Comparison of ENCODE assay signal across 19 cellular contexts in the genomic region with DNA sequence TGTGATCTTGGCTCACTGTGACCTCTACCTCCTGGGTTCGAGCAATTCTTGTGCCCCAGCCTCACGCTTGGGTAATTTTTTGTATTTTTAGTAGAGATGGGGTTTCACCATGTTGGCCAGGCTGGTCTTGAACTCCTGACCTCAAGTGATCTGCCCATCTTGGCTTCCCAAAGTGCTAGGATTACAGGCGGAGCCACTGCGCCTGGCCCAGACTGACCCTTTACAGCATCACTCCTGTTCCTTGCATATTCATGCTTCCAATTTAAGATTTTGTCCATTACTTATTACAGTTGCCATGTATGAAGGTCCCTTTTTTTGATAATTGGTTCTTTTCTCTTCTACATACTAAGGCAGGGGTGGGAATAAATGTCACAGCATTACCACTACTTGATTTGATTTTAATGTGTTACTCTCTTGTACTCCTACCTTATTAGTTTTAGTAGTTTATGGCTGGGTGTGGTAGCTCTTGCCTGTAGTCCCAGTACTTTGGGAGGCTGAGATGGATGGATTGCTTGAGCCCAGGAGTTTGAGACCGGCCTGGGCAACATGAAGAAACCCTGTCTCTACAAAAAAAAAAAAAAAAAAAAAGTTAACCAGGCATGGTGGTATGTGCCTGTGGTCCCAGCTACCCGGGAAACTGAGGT. TPM values are rescaled to one million over a fixed set of nuclear protein-coding genes. Genes with fewer than 3 reads are reported as not detected.
DNase-seq lines count a peak whose midpoint lies in the region; ATAC-seq and TF ChIP-seq lines count a peak whose summit lies in the region.
"Had no signal": no experiment of that assay in that cellular context is flagged by ENCODE, and none has a peak within 500 bp of the region (broad histone marks: within the 10 kb centered on the region; RNA-seq: fewer than 3 reads in every experiment).

No MANE protein-coding gene starts in this region.

- H2BK15ac ChIP-seq in mesendoderm (replicated peaks; ENCODE audit: low read depth) = no peak overlapping the region

- H2AK5ac ChIP-seq in mesendoderm (ENCODE audit: low read length) = no peak overlapping the region

- peaks cover 8% of the 10 kb centered on the region for H3K79me1 ChIP-seq in mesendoderm (ENCODE audit: low read length)

- no CpG with 5 or more reads among the region's 6 CpGs for WGBS in mesendoderm (ENCODE audit: extremely low coverage, insufficient coverage, low lambda C conversion rate)

- H3K27me3 ChIP-seq in PC-9 (ENCODE audit: insufficient read depth, low read depth) = no peaks in the 10 kb centered on the region
- H3K27me3 ChIP-seq in mesendoderm (ENCODE audit: insufficient read depth, low read length, poor library complexity) = no peaks in the 10 kb centered on the region

- no peak overlapping the region for H3K4me2 ChIP-seq in PC-9
- H3K4me2 ChIP-seq in mesendoderm (ENCODE audit: low read length) = no peak overlapping the region

- H2BK5ac ChIP-seq in mesendoderm (ENCODE audit: low read length) = no peak overlapping the region

- peaks cover 79% of the 10 kb centered on the region for H3K79me2 ChIP-seq in PC-9 (ENCODE audit: low read depth)
- H3K79me2 ChIP-seq in mesendoderm (ENCODE audit: control insufficient read depth, insufficient read depth, low read length) = peaks cover 33% of the 10 kb centered on the region

- H3K4ac ChIP-seq in mesendoderm (ENCODE audit: low read depth, low read length) = no peak overlapping the region

- H4K8ac ChIP-seq in mesendoderm (ENCODE audit: low read depth, low read length) = no peak overlapping the region

- no peaks in the 10 kb centered on the region for H3K9me3 Mint-ChIP-seq in effector memory CD8-positive, alpha-beta T cell
- no peaks in the 10 kb centered on the region for H3K9me3 Mint-ChIP-seq in naive B cell

- H3K36me3 Mint-ChIP-seq in effector memory CD8-positive, alpha-beta T cell (ENCODE audit: insufficient read depth) = peaks cover 5% of the 10 kb centered on the region
- peaks cover 0 to 6% of the 10 kb centered on the region in 2 donors for H3K36me3 Mint-ChIP-seq in naive B cell

- H3K9me3 ChIP-seq in PC-9 (ENCODE audit: insufficient read depth, low read depth) = no peaks in the 10 kb centered on the region

- H3K36me3 ChIP-seq in PC-9 (ENCODE audit: low read depth) (0 out of 2 replicates have a peak, but pooled peaks cover 3% of the 10 kb centered on the region), mesendoderm (ENCODE audit: control insufficient read depth, insufficient read depth, low read length) (no peaks in the 10 kb centered on the region)

- H3F3A ChIP-seq in PC-9 (ENCODE audit: insufficient read depth, low read depth) = peaks cover 13% of the 10 kb centered on the region

- H3K9me2 ChIP-seq in PC-9 (ENCODE audit: insufficient read depth) = no peaks in the 10 kb centered on the region

- 0 out of 2 replicates have a peak overlapping the region, but pooled peaks have one; percentile 2 for H3K27ac ChIP-seq in PC-9
- H3K27ac ChIP-seq in mesendoderm (ENCODE audit: low read depth, low read length) = no peak overlapping the region
- H3K27ac ChIP-seq: C4-2B had no signal

- H3K4me3 Mint-ChIP-seq in effector memory CD8-positive, alpha-beta T cell = no peak overlapping the region
- no peak overlapping the region for H3K4me3 Mint-ChIP-seq in naive B cell

- no peak overlapping the region for H4K5ac ChIP-seq in mesendoderm (ENCODE audit: low read length)

- H3K56ac ChIP-seq in mesendoderm (ENCODE audit: low read length) = no peak overlapping the region

- intact Hi-C loops in PC-9 (cut with micrococcal nuclease; ENCODE audit: unreplicated experiment) = no loop called here

- no peak overlapping the region for H2BK120ac ChIP-seq in mesendoderm (ENCODE audit: low read depth, low read length)

- no peak overlapping the region for H2AFZ ChIP-seq in PC-9

- no peak for ATAC-seq in effector memory CD8-positive, alpha-beta T cell (replicated peaks)
- ATAC-seq in naive B cell (ENCODE audit: low read depth in 2 of 2) (no peak), GM21717 (IDR thresholded peaks at IDR 0.05; ENCODE audit: unreplicated experiment) (no peak)

- H3K4me1 ChIP-seq in PC-9 (replicated peaks; ENCODE audit: insufficient read depth) (peaks cover 14% of the 10 kb centered on the region; the same call in 1 of the 2 replicates), mesendoderm (ENCODE audit: control insufficient read depth, low read depth, low read length) (no peaks in the 10 kb centered on the region)

- POLR2A ChIA-PET in PC-9 (lab: Charles Lee; ENCODE audit: unreplicated experiment) = no interaction called here

- peaks cover 35 to 64% of the 10 kb centered on the region in 2 donors for H3K4me1 Mint-ChIP-seq in effector memory CD8-positive, alpha-beta T cell (ENCODE audit: low read depth in 2 of 2)
- peaks cover 30 to 56% (median 55%) of the 10 kb centered on the region in 3 donors for H3K4me1 Mint-ChIP-seq in naive B cell

- peak overlapping the region; percentile 49 to 96 for H3K27ac Mint-ChIP-seq in effector memory CD8-positive, alpha-beta T cell
- peak overlapping the region in 5 of 6 donors; percentile 21 to 63 (median 43) for H3K27ac Mint-ChIP-seq in naive B cell

- CTCF ChIA-PET in PC-9 (lab: Charles Lee) = no interaction called here

- H3K23ac ChIP-seq in mesendoderm (ENCODE audit: low read length) = no peak overlapping the region

- H3K4me3 ChIP-seq in PC-9 = no peak overlapping the region
- H3K4me3 ChIP-seq in mesendoderm (ENCODE audit: low read length) = no peak overlapping the region
- H3K4me3 ChIP-seq: SK-N-MC had no signal

- no peaks in the 10 kb centered on the region for H3K27me3 Mint-ChIP-seq in effector memory CD8-positive, alpha-beta T cell
- H3K27me3 Mint-ChIP-seq in naive B cell = no peaks in the 10 kb centered on the region

- H3K18ac ChIP-seq in mesendoderm (ENCODE audit: low read length) = no peak overlapping the region

- peaks cover 32% of the 10 kb centered on the region for H4K20me1 ChIP-seq in PC-9 (ENCODE audit: insufficient read depth)

- DNase-seq in PC-9 (peak in 1 of 2 experiments; percentile 25), naive B cell (no peak), superior temporal gyrus (ENCODE audit: extremely low spot score) (peak; percentile 4), mesendoderm (no peak), anterior cingulate cortex (lab: John Stamatoyannopoulos, UW) (no peak)
- no peak for DNase-seq in effector memory CD8-positive, alpha-beta T cell
- DNase-seq: ACHN, AML-193, DMS79 treated with DMSO at 0.1 percent for 48 hours, KBM-7, NCI-H1105 treated with DMSO at 0.1 percent for 48 hours, NCI-H187, NCI-H2107, NCI-H510A treated with DMSO at 0.1 percent for 48 hours, NCI-H774, SHP77 had no signal

- TF ChIP-seq CTCF in PC-9 (conservative IDR thresholded peaks at IDR 0.05) = no peak

- no TSS peak for BruUV-seq in PC-9 (replicated peaks; lab: Mats Ljungman, UMichigan)

- no peak overlapping the region for H3K9ac ChIP-seq in mesendoderm (ENCODE audit: low read length)

RNA-seq across cellular contexts. Expression of gene ADIPOR2, which starts 46.9 kb away (rescaled TPM):
- 76.0 and 107 TPM in 2 replicates for total RNA-seq in PC-9 (2021)
- 1 to 10 TPM; 2.4 to 4.2 (median 3.7) TPM for polyA plus RNA-seq in naive B cell (ENCODE audit: low read depth in 6 of 6)
- polyA plus RNA-seq in mesendoderm (2013, experiment 1 of 2) = 26.7 TPM
- polyA plus RNA-seq in mesendoderm (2013, experiment 2 of 2) = 26.7 TPM
